21 cellular contexts compared by ENCODE assay signal in the genomic region with DNA sequence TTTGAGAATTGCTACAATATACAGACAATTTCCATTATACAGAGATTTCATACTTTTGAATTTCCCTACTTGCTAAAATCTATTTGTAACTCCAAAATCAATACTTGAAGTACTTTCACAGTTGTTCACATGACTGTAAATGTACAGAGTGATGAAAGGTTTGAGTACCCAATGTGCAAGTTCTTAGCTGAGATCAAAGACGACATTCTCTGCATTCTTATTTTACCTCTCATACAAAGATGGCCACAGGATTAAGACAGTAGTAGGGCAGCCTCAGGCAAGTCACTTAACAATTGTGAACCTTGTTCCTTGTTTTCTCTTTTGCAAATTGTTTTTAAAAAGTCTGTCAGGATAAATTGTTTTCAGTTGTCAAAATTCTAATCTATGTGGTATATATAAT.
"Had no signal": no experiment of that assay in that cellular context is flagged by ENCODE, and none has a peak within 500 bp of the region (broad histone marks: within the 10 kb centered on the region; RNA-seq: fewer than 3 reads in every experiment).

No MANE protein-coding gene starts in this region.

- H3K36me3 Mint-ChIP-seq: activated CD8-positive, alpha-beta memory T cell treated with anti-CD3 and anti-CD28 coated beads, Interleukin-2, amount 10 ng/mL, durations not matched to agents 7 days and 5 days; activated naive CD4-positive, alpha-beta T cell treated with anti-CD3 and anti-CD28 coated beads, Interleukin-2, amount 50 U/mL, for 72 hours; naive thymus-derived CD4-positive, alpha-beta T cell; stimulated activated memory B cell treated with anti-CD40 and anti-IgM and Interleukin-4, amounts not matched to agents 10 μg/mL and 1 μg/mL and 100 μg/mL, for 72 hours had no signal

- DNase-seq: activated CD4-positive, alpha-beta T cell treated with anti-CD3 and anti-CD28 coated beads, Interleukin-2, amount 50 U/mL, for 48 hours; activated CD8-positive, alpha-beta memory T cell treated with anti-CD3 and anti-CD28 coated beads, Interleukin-2, amount 10 ng/mL, durations not matched to agents 7 days and 5 days; activated effector memory CD4-positive, alpha-beta T cell treated with Interleukin-2 at 50 U/mL for 16 hours; activated T-cell treated with anti-CD3 and anti-CD28 coated beads, Interleukin-2, amount 50 U/mL, for 24 hours; amygdala; brain microvascular endothelial cell; dorsolateral prefrontal cortex; gastrocnemius medialis; kidney; lower lobe of right lung; naive thymus-derived CD4-positive, alpha-beta T cell; right cardiac atrium; spleen; stimulated activated CD4-positive, alpha-beta T cell treated with anti-CD3 and anti-CD28 coated beads, Interleukin-1b, Interleukin-23, amount 100 ng/mL, for 48 hours; SW 1271 had no signal

- H3K4me1 ChIP-seq: gastrocnemius medialis, lower lobe of right lung, parathyroid adenoma, spleen had no signal

- H3K27me3 ChIP-seq: brain microvascular endothelial cell, gastrocnemius medialis, spleen had no signal

- H2AFZ ChIP-seq: parathyroid adenoma had no signal

- H3K4me3 Mint-ChIP-seq: activated CD8-positive, alpha-beta memory T cell treated with anti-CD3 and anti-CD28 coated beads, Interleukin-2, amount 10 ng/mL, durations not matched to agents 7 days and 5 days; activated T-cell treated with anti-CD3 and anti-CD28 coated beads, Interleukin-2, amount 50 U/mL, for 24 hours; naive thymus-derived CD4-positive, alpha-beta T cell; stimulated activated memory B cell treated with anti-CD40 and anti-IgM and Interleukin-4, amounts not matched to agents 10 μg/mL and 1 μg/mL and 100 μg/mL, for 72 hours; T-helper 2 cell treated with Interferon-gamma antibody and Interleukin-4, amounts not matched to agents 5 μg/mL and 100 μg/mL, for 36 hours; type B pancreatic cell had no signal

- H3K9me3 ChIP-seq: gastrocnemius medialis had no signal

- H3K27ac ChIP-seq: brain microvascular endothelial cell, dorsolateral prefrontal cortex, gastrocnemius medialis, lower lobe of right lung, parathyroid adenoma, spleen had no signal

- H3K27me3 Mint-ChIP-seq: activated CD8-positive, alpha-beta memory T cell treated with anti-CD3 and anti-CD28 coated beads, Interleukin-2, amount 10 ng/mL, durations not matched to agents 7 days and 5 days; activated T-cell treated with anti-CD3 and anti-CD28 coated beads, Interleukin-2, amount 50 U/mL, for 24 hours; naive thymus-derived CD4-positive, alpha-beta T cell; stimulated activated memory B cell treated with anti-CD40 and anti-IgM and Interleukin-4, amounts not matched to agents 10 μg/mL and 1 μg/mL and 100 μg/mL, for 72 hours; type B pancreatic cell had no signal

- H3K27ac Mint-ChIP-seq: activated CD8-positive, alpha-beta memory T cell treated with anti-CD3 and anti-CD28 coated beads, Interleukin-2, amount 10 ng/mL, durations not matched to agents 7 days and 5 days; activated naive CD4-positive, alpha-beta T cell treated with anti-CD3 and anti-CD28 coated beads, Interleukin-2, amount 50 U/mL, for 72 hours; activated T-cell treated with anti-CD3 and anti-CD28 coated beads, Interleukin-2, amount 50 U/mL, for 24 hours; naive thymus-derived CD4-positive, alpha-beta T cell; stimulated activated memory B cell treated with anti-CD40 and anti-IgM and Interleukin-4, amounts not matched to agents 10 μg/mL and 1 μg/mL and 100 μg/mL, for 72 hours; T-helper 2 cell treated with Interferon-gamma antibody and Interleukin-4, amounts not matched to agents 5 μg/mL and 100 μg/mL, for 36 hours; type B pancreatic cell had no signal

- H3K4me3 ChIP-seq: dorsolateral prefrontal cortex, gastrocnemius medialis, lower lobe of right lung, spleen had no signal

- H3K4me1 Mint-ChIP-seq: activated CD8-positive, alpha-beta memory T cell treated with anti-CD3 and anti-CD28 coated beads, Interleukin-2, amount 10 ng/mL, durations not matched to agents 7 days and 5 days; naive thymus-derived CD4-positive, alpha-beta T cell; stimulated activated memory B cell treated with anti-CD40 and anti-IgM and Interleukin-4, amounts not matched to agents 10 μg/mL and 1 μg/mL and 100 μg/mL, for 72 hours had no signal

- ATAC-seq: activated CD4-positive, CD25-positive, alpha-beta regulatory T cell treated with anti-CD3 and anti-CD28 coated beads, Interleukin-2, amount 50 U/mL, for 24 hours; activated CD8-positive, alpha-beta memory T cell treated with anti-CD3 and anti-CD28 coated beads, Interleukin-2, amount 10 ng/mL, durations not matched to agents 7 days and 5 days; activated naive CD4-positive, alpha-beta T cell treated with anti-CD3 and anti-CD28 coated beads, Interleukin-2, amount 50 U/mL, for 72 hours; gastrocnemius medialis; lower lobe of right lung; naive thymus-derived CD4-positive, alpha-beta T cell; right cardiac atrium; stimulated activated memory B cell treated with anti-CD40 and anti-IgM and Interleukin-4, amounts not matched to agents 10 μg/mL and 1 μg/mL and 100 μg/mL, for 72 hours had no signal

- H3K79me2 ChIP-seq: parathyroid adenoma had no signal

- H3K36me3 ChIP-seq: brain microvascular endothelial cell, gastrocnemius medialis, lower lobe of right lung, spleen had no signal
